1 cellular context compared by ENCODE assay signal in genomic region chr14:105203057-105203494, GRCh38.
TF ChIP-seq lines count a peak whose summit lies in the region.

No MANE protein-coding gene starts in this region.

TF ChIP-seq in H1, 55 proteins besides CTCF, POLR2A, EP300 and RAD21 (continued from another document):
- TF ChIP-seq HDAC6 (IDR thresholded peaks at IDR 0.05; ENCODE audit: low read depth, low read length): no peak
- TF ChIP-seq CREB1 (IDR thresholded peaks at IDR 0.05): 0 out of 2 replicates have a peak, but pooled peaks have one; percentile 18
- TF ChIP-seq USF2 (IDR thresholded peaks at IDR 0.05; ENCODE audit: low read length): 0 out of 2 replicates have a peak, but pooled peaks have one; percentile 1
- TF ChIP-seq NANOG (IDR thresholded peaks at IDR 0.05; ENCODE audit: insufficient read depth, low read depth, low read length, poor library complexity, severe bottlenecking): no peak
